27 cellular contexts compared by ENCODE assay signal in genomic region chr6:34412054-34412453, GRCh38. TPM values are rescaled to one million over a fixed set of nuclear protein-coding genes. Genes with fewer than 3 reads are reported as not detected.
DNase-seq lines count a peak whose midpoint lies in the region; ATAC-seq and TF ChIP-seq lines count a peak whose summit lies in the region.
"Had no signal": no experiment of that assay in that cellular context is flagged by ENCODE, and none has a peak within 500 bp of the region (broad histone marks: within the 10 kb centered on the region; RNA-seq: fewer than 3 reads in every experiment).

No MANE protein-coding gene starts in this region.

- H3K4me1 Mint-ChIP-seq in CD4-positive, CD25-positive, alpha-beta regulatory T cell: peaks cover 0 to 8% (median 2%) of the 10 kb centered on the region in 4 donors
- peaks cover 9% of the 10 kb centered on the region for H3K4me1 Mint-ChIP-seq in stimulated activated effector memory CD8-positive, alpha-beta T cell treated with anti-CD3 and anti-CD28 coated beads, Interleukin-12 subunit alpha, Interleukin-12 subunit beta, amount 100 ng/mL, for 72 hours

- no peak overlapping the region for H3K4me3 Mint-ChIP-seq in CD4-positive, CD25-positive, alpha-beta regulatory T cell
- no peak overlapping the region for H3K4me3 Mint-ChIP-seq in stimulated activated effector memory CD8-positive, alpha-beta T cell treated with anti-CD3 and anti-CD28 coated beads, Interleukin-12 subunit alpha, Interleukin-12 subunit beta, amount 100 ng/mL, for 72 hours
- H3K4me3 Mint-ChIP-seq: activated CD4-positive, alpha-beta T cell treated with anti-CD3 and anti-CD28 coated beads, Interleukin-2, amount 10 ng/mL, durations not matched to agents 24 days and 14 days; CD14-positive monocyte; naive B cell; T-helper 1 cell treated with Interleukin-12 subunit alpha and Interleukin-12 subunit beta and Interleukin-4 antibody, amounts not matched to agents 30 μg/mL and 1 μg/mL, for 36 hours had no signal

- H3K27ac ChIP-seq in CD4-positive, CD25-positive, alpha-beta regulatory T cell (ENCODE audit: insufficient read depth, low read length, poor library complexity, severe bottlenecking): no peak overlapping the region
- no peak overlapping the region for H3K27ac ChIP-seq in adrenal gland
- H3K27ac ChIP-seq: HL-60, ovary, suprapubic skin, uterus had no signal

- ATAC-seq in CD4-positive, CD25-positive, alpha-beta regulatory T cell (ENCODE audit: low read depth in 2 of 2): no peak
- ATAC-seq in stimulated activated effector memory CD8-positive, alpha-beta T cell treated with anti-CD3 and anti-CD28 coated beads, Interleukin-12 subunit alpha, Interleukin-12 subunit beta, amount 100 ng/mL, for 72 hours: no peak
- ATAC-seq: HepG2, left cardiac atrium had no signal

- no peaks in the 10 kb centered on the region for H3K9me3 ChIP-seq in CD4-positive, CD25-positive, alpha-beta regulatory T cell (ENCODE audit: control insufficient read depth in 2 of 2, low read length in 2 of 2)
- no peaks in the 10 kb centered on the region for H3K9me3 ChIP-seq in adrenal gland (replicated peaks in 1 of 3)
- H3K9me3 ChIP-seq: ovary, suprapubic skin, uterus had no signal

- WGBS in adrenal gland, 4 donors: 59 to 81% (median 69%) methylated on average over 5 of the region's 5 CpGs

- H3K27ac Mint-ChIP-seq in CD4-positive, CD25-positive, alpha-beta regulatory T cell: peak overlapping the region in 2 of 3 donors; percentile 34 to 78
- H3K27ac Mint-ChIP-seq in stimulated activated effector memory CD8-positive, alpha-beta T cell treated with anti-CD3 and anti-CD28 coated beads, Interleukin-12 subunit alpha, Interleukin-12 subunit beta, amount 100 ng/mL, for 72 hours: no peak overlapping the region
- H3K27ac Mint-ChIP-seq: activated CD4-positive, alpha-beta T cell treated with anti-CD3 and anti-CD28 coated beads, Interleukin-2, amount 10 ng/mL, durations not matched to agents 24 days and 14 days; T-helper 1 cell treated with Interleukin-12 subunit alpha and Interleukin-12 subunit beta and Interleukin-4 antibody, amounts not matched to agents 30 μg/mL and 1 μg/mL, for 36 hours had no signal

- H3K9me3 Mint-ChIP-seq in CD4-positive, CD25-positive, alpha-beta regulatory T cell: no peaks in the 10 kb centered on the region
- H3K9me3 Mint-ChIP-seq in stimulated activated effector memory CD8-positive, alpha-beta T cell treated with anti-CD3 and anti-CD28 coated beads, Interleukin-12 subunit alpha, Interleukin-12 subunit beta, amount 100 ng/mL, for 72 hours: no peaks in the 10 kb centered on the region
- H3K9me3 Mint-ChIP-seq: activated CD4-positive, alpha-beta T cell treated with anti-CD3 and anti-CD28 coated beads, Interleukin-2, amount 10 ng/mL, durations not matched to agents 24 days and 14 days; naive B cell; T-helper 1 cell treated with Interleukin-12 subunit alpha and Interleukin-12 subunit beta and Interleukin-4 antibody, amounts not matched to agents 30 μg/mL and 1 μg/mL, for 36 hours had no signal

- no peaks in the 10 kb centered on the region for H3K4me1 ChIP-seq in CD4-positive, CD25-positive, alpha-beta regulatory T cell (ENCODE audit: control insufficient read depth, insufficient read depth, low read length, poor library complexity, severe bottlenecking)
- peaks cover 8% of the 10 kb centered on the region in 2 donors for H3K4me1 ChIP-seq in adrenal gland (replicated peaks in 1 of 2)

- no peak for TF ChIP-seq POLR2A in adrenal gland (IDR thresholded peaks at IDR 0.05)

- intact Hi-C loops in adrenal gland (cut with DNase I): no loop called here

- no peaks in the 10 kb centered on the region for H3K27me3 Mint-ChIP-seq in CD4-positive, CD25-positive, alpha-beta regulatory T cell
- H3K27me3 Mint-ChIP-seq: activated CD4-positive, alpha-beta T cell treated with anti-CD3 and anti-CD28 coated beads, Interleukin-2, amount 10 ng/mL, durations not matched to agents 24 days and 14 days; naive B cell had no signal

- peaks cover 5% of the 10 kb centered on the region for H3K36me3 Mint-ChIP-seq in CD4-positive, CD25-positive, alpha-beta regulatory T cell
- peaks cover 71% of the 10 kb centered on the region for H3K36me3 Mint-ChIP-seq in stimulated activated effector memory CD8-positive, alpha-beta T cell treated with anti-CD3 and anti-CD28 coated beads, Interleukin-12 subunit alpha, Interleukin-12 subunit beta, amount 100 ng/mL, for 72 hours
- H3K36me3 Mint-ChIP-seq: naive B cell had no signal

- H3K4me3 ChIP-seq in CD4-positive, CD25-positive, alpha-beta regulatory T cell (ENCODE audit: low read depth, low read length): no peak overlapping the region
- no peak overlapping the region for H3K4me3 ChIP-seq in adrenal gland
- H3K4me3 ChIP-seq: ovary, suprapubic skin, uterus had no signal

- H3K27me3 ChIP-seq in CD4-positive, CD25-positive, alpha-beta regulatory T cell (ENCODE audit: control insufficient read depth, insufficient read depth, low read length): no peaks in the 10 kb centered on the region
- no peaks in the 10 kb centered on the region for H3K27me3 ChIP-seq in adrenal gland
- H3K27me3 ChIP-seq: ovary, suprapubic skin, uterus had no signal

- no peak for TF ChIP-seq CTCF in adrenal gland (IDR thresholded peaks at IDR 0.05)

- no peak for DNase-seq in CD4-positive, CD25-positive, alpha-beta regulatory T cell
- DNase-seq in anterior cingulate cortex (lab: John Stamatoyannopoulos, UW) (peak in 47 of 58 donors; percentile 7 to 85 (median 43)), foreskin melanocyte (peak; percentile 99), occipital lobe (lab: John Stamatoyannopoulos, UW) (peak; percentile 49), DMS53 treated with DMSO at 0.1 percent for 48 hours (lab: John Stamatoyannopoulos, UW; ENCODE audit: unreplicated experiment) (no peak), adrenal gland (no peak)
- DNase-seq in stimulated activated effector memory CD8-positive, alpha-beta T cell treated with anti-CD3 and anti-CD28 coated beads, Interleukin-12 subunit alpha, Interleukin-12 subunit beta, amount 100 ng/mL, for 72 hours (ENCODE audit: low spot score in 2 of 2): no peak
- no peak for DNase-seq in stimulated activated CD4-positive, alpha-beta T cell treated with anti-CD3 and anti-CD28 coated beads, Interleukin-2, amount 100 ng/mL, for 48 hours
- DNase-seq: activated CD4-positive, alpha-beta T cell treated with anti-CD3 and anti-CD28 coated beads, Interleukin-2, amount 10 ng/mL, durations not matched to agents 24 days and 14 days; cerebellar nuclear complex; GOT3; left cardiac atrium; mesenchymal stem cell; naive B cell; NCI-H1105; NCI-H2029; NCI-H2227 treated with DMSO at 0.1 percent for 48 hours; NCI-H748 treated with DMSO at 0.1 percent for 48 hours; ovary; SHP77 treated with DMSO at 0.1 percent for 48 hours; uterus had no signal

- H3K36me3 ChIP-seq in CD4-positive, CD25-positive, alpha-beta regulatory T cell (ENCODE audit: control insufficient read depth, insufficient read depth, low read length): peaks cover 11% of the 10 kb centered on the region
- peaks cover 0 to 12% of the 10 kb centered on the region in 2 donors for H3K36me3 ChIP-seq in adrenal gland (replicated peaks in 1 of 2)
- H3K36me3 ChIP-seq: ovary, uterus had no signal

RNA-seq across cellular contexts. Expression of gene RPS10, which starts 13.8 kb away (rescaled TPM):
- 1,546 TPM for total RNA-seq in CD4-positive, CD25-positive, alpha-beta regulatory T cell
- 1,000 to 10,000 TPM; 1,432 to 2,034 (median 1,717) TPM for polyA plus RNA-seq in CD4-positive, CD25-positive, alpha-beta regulatory T cell
- total RNA-seq in occipital lobe (1,021 TPM), adrenal gland (1,000 to 10,000 TPM; 1,048 to 3,093 (median 1,795) TPM)
- 1,000 to 10,000 TPM in 2 of 3 donors, 100 to 1,000 TPM in 1; 937 to 2,565 (median 2,238) TPM for polyA plus RNA-seq in adrenal gland

RNA-seq across cellular contexts. Expression of gene NUDT3, which starts 19.6 kb away (rescaled TPM):
- 22.4 TPM for total RNA-seq in CD4-positive, CD25-positive, alpha-beta regulatory T cell
- polyA plus RNA-seq in CD4-positive, CD25-positive, alpha-beta regulatory T cell: 10 to 100 TPM in 1 of 4 donors, 1 to 10 TPM in 3; 8.5 to 10.1 (median 9.8) TPM
- total RNA-seq in occipital lobe (116 TPM), adrenal gland (10 to 100 TPM; 34.3 to 56.3 (median 45.6) TPM)
- 10 to 100 TPM; 18.2 to 24.2 (median 22.9) TPM for polyA plus RNA-seq in adrenal gland

RNA-seq across cellular contexts. Expression of gene PACSIN1, which starts 53.8 kb away (rescaled TPM):
- total RNA-seq in CD4-positive, CD25-positive, alpha-beta regulatory T cell: 1.7 TPM
- polyA plus RNA-seq in CD4-positive, CD25-positive, alpha-beta regulatory T cell: under 1 TPM; 0.14 to 0.81 (median 0.27) TPM
- total RNA-seq in occipital lobe: 2.8 TPM
- 1 to 10 TPM in 3 of 8 donors, under 1 TPM in 4, not detected in 1; 0.19 to 2.9 (median 0.68) TPM for total RNA-seq in adrenal gland
- polyA plus RNA-seq in adrenal gland: 1 to 10 TPM in 1 of 3 donors, under 1 TPM in 2; 0.68 to 1.0 (median 0.77) TPM
- total RNA-seq: activated CD4-positive, alpha-beta T cell treated with anti-CD3 and anti-CD28 coated beads, Interleukin-2, amount 10 ng/mL, durations not matched to agents 24 days and 14 days; glomerular endothelial cell; HepG2 had no signal
- polyA plus RNA-seq: CD14-positive monocyte, HepG2 had no signal

Comparison
In these comparisons a context has a peak if more than half of its experiments do, and no peak if none do; other contexts are left out.
1. DNase-seq: peak in anterior cingulate cortex (47 of 58), foreskin melanocyte (single experiment) and occipital lobe (single experiment); none in CD4-positive, CD25-positive, alpha-beta regulatory T cell (0 of 3), stimulated activated effector memory CD8-positive, alpha-beta T cell treated with anti-CD3 and anti-CD28 coated beads, Interleukin-12 subunit alpha, Interleukin-12 subunit beta, amount 100 ng/mL, for 72 hours (0 of 2), stimulated activated CD4-positive, alpha-beta T cell treated with anti-CD3 and anti-CD28 coated beads, Interleukin-2, amount 100 ng/mL, for 48 hours (0 of 2), DMS53 treated with DMSO at 0.1 percent for 48 hours (single experiment) and adrenal gland (0 of 7).